Comparison of ENCODE assay signal across 16 cellular contexts in the genomic region with DNA sequence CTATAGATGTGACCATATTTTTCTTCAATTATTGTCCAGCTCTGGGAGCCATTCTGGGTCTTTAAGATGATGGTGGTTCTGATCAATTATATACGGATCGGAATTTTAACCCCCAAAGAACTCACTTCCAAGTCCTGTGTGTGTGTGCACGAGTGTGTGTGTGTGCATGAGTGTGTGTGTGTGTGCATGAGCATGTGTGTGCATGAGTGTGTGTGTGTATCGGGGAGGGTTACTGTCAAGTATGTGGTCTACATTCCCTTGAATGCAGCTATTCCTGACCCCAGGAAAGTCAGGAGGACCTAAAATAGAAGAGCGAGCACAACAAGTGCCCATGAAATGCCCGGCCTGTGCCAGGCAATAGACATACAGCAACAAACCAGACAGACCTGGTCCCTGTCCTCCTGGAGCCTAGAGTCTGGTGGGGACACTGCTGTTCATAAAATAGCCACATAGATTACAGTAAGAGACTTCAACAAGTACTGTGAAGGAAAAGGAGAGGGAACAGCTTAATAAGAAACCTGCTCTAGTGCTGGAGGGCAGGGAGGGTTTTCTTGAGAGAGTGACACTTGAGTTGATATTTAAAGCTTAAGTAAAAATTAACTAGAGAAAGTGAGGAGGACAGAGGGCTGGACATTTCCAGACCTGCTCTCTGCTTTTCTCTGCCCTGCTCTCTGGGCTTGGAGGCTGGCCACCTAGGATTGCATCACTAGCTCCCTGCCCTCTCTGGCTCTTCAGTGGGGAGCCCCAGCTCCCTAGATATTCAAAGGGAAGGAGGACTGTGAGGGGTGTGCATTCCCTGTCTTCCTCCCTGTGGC.
"Had no signal": no experiment of that assay in that cellular context is flagged by ENCODE, and none has a peak within 500 bp of the region (broad histone marks: within the 10 kb centered on the region; RNA-seq: fewer than 3 reads in every experiment).

No MANE protein-coding gene starts in this region.

- H3K27ac Mint-ChIP-seq: activated CD4-positive, alpha-beta T cell treated with anti-CD3 and anti-CD28 coated beads, Interleukin-2, amount 10 ng/mL, durations not matched to agents 7 days and 5 days; effector memory CD8-positive, alpha-beta T cell; mesothelial cell of epicardium; neural progenitor cell; T-helper 2 cell treated with Interferon-gamma antibody and Interleukin-4, amounts not matched to agents 5 μg/mL and 100 μg/mL, for 36 hours had no signal

- ATAC-seq: effector memory CD8-positive, alpha-beta T cell had no signal

- H3K36me3 ChIP-seq: brain microvascular endothelial cell, neural progenitor cell, ovary, stomach had no signal

- H3K9me3 Mint-ChIP-seq: activated CD4-positive, alpha-beta T cell treated with anti-CD3 and anti-CD28 coated beads, Interleukin-2, amount 10 ng/mL, durations not matched to agents 7 days and 5 days; effector memory CD8-positive, alpha-beta T cell; mesothelial cell of epicardium; neural progenitor cell; T-helper 2 cell treated with Interferon-gamma antibody and Interleukin-4, amounts not matched to agents 5 μg/mL and 100 μg/mL, for 36 hours had no signal

- DNase-seq: activated CD4-positive, alpha-beta T cell treated with anti-CD3 and anti-CD28 coated beads, Interleukin-2, amount 10 ng/mL, durations not matched to agents 7 days and 5 days; activated CD4-positive, CD25-positive, alpha-beta regulatory T cell; activated naive CD4-positive, alpha-beta T cell treated with Interleukin-2 at 50 U/mL for 16 hours; anterior cingulate cortex; brain microvascular endothelial cell; dermis blood vessel endothelial cell; effector memory CD8-positive, alpha-beta T cell; foreskin melanocyte; head of caudate nucleus; ovary; stimulated activated CD4-positive, alpha-beta T cell treated with anti-CD3 and anti-CD28 coated beads, Interleukin-2, amount 100 ng/mL, for 24 hours; stomach; testis had no signal

- H3K4me1 Mint-ChIP-seq: activated CD4-positive, alpha-beta T cell treated with anti-CD3 and anti-CD28 coated beads, Interleukin-2, amount 10 ng/mL, durations not matched to agents 7 days and 5 days had no signal

- H3K4me3 Mint-ChIP-seq: activated CD4-positive, alpha-beta T cell treated with anti-CD3 and anti-CD28 coated beads, Interleukin-2, amount 10 ng/mL, durations not matched to agents 7 days and 5 days; effector memory CD8-positive, alpha-beta T cell; mesothelial cell of epicardium; neural progenitor cell; T-helper 2 cell treated with Interferon-gamma antibody and Interleukin-4, amounts not matched to agents 5 μg/mL and 100 μg/mL, for 36 hours had no signal

- H3K27ac ChIP-seq: brain microvascular endothelial cell, neural progenitor cell, ovary, stomach, testis had no signal

- H3K4me3 ChIP-seq: neural progenitor cell, ovary, stomach, testis had no signal

- H3K4me1 ChIP-seq: stomach, testis had no signal

- H3K27me3 ChIP-seq: brain microvascular endothelial cell, neural progenitor cell, ovary, stomach, testis had no signal

- H3K36me3 Mint-ChIP-seq: mesothelial cell of epicardium, neural progenitor cell had no signal

- H3K9me3 ChIP-seq: ovary, stomach, testis had no signal
